ENCODE assay signal across 1 cellular context in the genomic region with DNA sequence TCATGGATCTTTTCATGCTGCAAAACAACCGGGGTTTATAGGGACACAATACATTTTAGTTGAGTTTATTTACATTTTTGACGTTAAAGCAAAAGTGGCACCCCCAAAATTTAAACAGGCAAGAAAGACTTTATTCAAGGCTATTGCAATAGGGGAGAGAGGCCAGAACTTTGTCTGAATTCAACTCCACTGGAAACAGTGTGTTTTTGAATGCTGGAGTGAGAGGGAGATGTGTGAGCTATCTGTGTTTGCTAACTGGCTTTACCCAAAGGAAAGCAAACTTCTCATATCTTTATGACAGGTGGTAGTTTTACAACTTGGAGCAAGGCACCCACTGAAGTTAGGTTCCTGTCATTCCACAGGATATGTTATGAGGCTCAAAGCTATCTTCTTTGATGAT.
TF ChIP-seq lines count a peak whose summit lies in the region.

No MANE protein-coding gene starts in this region.

TF ChIP-seq in K562, 482 proteins besides CTCF, POLR2A, EP300 and RAD21:
- 0 out of 2 replicates have a peak, but pooled peaks have one; percentile 58 for TF ChIP-seq ZNF184 (CRISPR knock-in tag; IDR thresholded peaks at IDR 0.05)
- TF ChIP-seq ZNF239 (CRISPR knock-in tag; IDR thresholded peaks at IDR 0.05) = no peak
